In the genomic region with DNA sequence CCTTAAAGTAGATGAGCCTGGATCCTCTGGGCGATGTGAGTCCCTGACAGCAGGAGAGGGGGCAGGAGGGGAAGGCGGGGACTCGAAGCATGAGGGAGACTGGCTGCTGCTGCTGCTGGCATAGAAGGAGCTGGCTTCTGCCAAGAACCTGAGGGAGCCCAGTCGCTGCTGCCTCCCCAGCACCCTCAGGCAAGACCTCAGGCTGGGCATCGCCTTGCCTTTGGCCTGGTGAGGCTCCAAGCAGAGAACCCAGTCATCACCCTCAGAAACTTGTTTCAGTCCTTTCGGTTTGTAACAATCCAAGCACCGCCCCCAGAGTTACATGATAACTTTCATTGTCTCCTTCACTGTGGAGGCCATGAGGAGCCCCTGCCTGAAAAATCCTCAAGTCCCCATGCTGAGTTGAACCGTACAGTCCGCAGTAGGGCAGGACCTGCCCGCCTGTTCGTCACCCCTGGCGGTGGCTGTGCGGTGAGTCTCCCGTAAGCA, we compare ENCODE assay signal across 10 cellular contexts. TPM values are rescaled to one million over a fixed set of nuclear protein-coding genes. Genes with fewer than 3 reads are reported as not detected.
A peak's percentile ranks its signal among the peaks of the same experiment; 100 is the strongest.
DNase-seq lines count a peak whose midpoint lies in the region; ATAC-seq, FAIRE-seq and TF ChIP-seq lines count a peak whose summit lies in the region.
"Had no signal": no experiment of that assay in that cellular context is flagged by ENCODE, and none has a peak within 500 bp of the region (broad histone marks: within the 10 kb centered on the region; RNA-seq: fewer than 3 reads in every experiment).

No MANE protein-coding gene starts in this region.

- no peak for TF ChIP-seq EP300 in K562 (IDR thresholded peaks at IDR 0.05; ENCODE audit: low read length)

- H3K9ac ChIP-seq in K562 (ENCODE audit: insufficient read depth in 1 of 2, low read depth in 2 of 2, low read length in 2 of 2) = no peak overlapping the region; a peak in 1 of 4 replicates

- no peak for FAIRE-seq in K562 (lab: Jason Lieb, UNC)
- FAIRE-seq: A204.1 had no signal

- BruUV-seq in K562 (replicated peaks; lab: Mats Ljungman, UMichigan) = no TSS peak

- POLR2A ChIA-PET in K562 (lab: Yijun Ruan, JAX) = interaction anchor here (0.8 to 1.5 kb wide), 3 partner anchors 10 to 14 kb away, joined by 3 to 4 read pairs (median 3); no protein-coding TSS in a partner anchor

- 7% methylated on average over 14 of the region's 14 CpGs for WGBS in K562 (ENCODE audit: insufficient coverage, low coverage, missing lambda C conversion rate)

- H2AFZ ChIP-seq in K562 (ENCODE audit: low read depth, low read length) = peak overlapping the region; percentile 36; the same call in 1 of the 2 replicates

- no peaks in the 10 kb centered on the region for H3K9me1 ChIP-seq in K562 (ENCODE audit: control insufficient read depth, insufficient read depth, low read length)

- H3K27ac ChIP-seq in K562 (ENCODE audit: extremely low read depth, low read depth, low read length) = no peak overlapping the region

- TF ChIP-seq CTCF in K562 (IDR thresholded peaks at IDR 0.05 in 2 of 3, conservative IDR thresholded peaks at IDR 0.05 in 1 of 3; ENCODE audit: insufficient read depth in 2 of 3, low read depth in 1 of 3, low read length in 3 of 3) = no peak
- no peak for TF ChIP-seq CTCF in type B pancreatic cell (conservative IDR thresholded peaks at IDR 0.05)

- no peaks in the 10 kb centered on the region for H3K36me3 ChIP-seq in K562 (ENCODE audit: control insufficient read depth, insufficient read depth, low read length)

- H3K4me1 Mint-ChIP-seq in type B pancreatic cell (ENCODE audit: unreplicated experiment) = peaks cover 10% of the 10 kb centered on the region

- TF ChIP-seq RAD21 in K562 (CRISPR knock-in tag; conservative IDR thresholded peaks at IDR 0.05 in 1 of 2, IDR thresholded peaks at IDR 0.05 in 1 of 2) = no peak

- no peaks in the 10 kb centered on the region for H3K79me2 ChIP-seq in K562 (ENCODE audit: control insufficient read depth, insufficient read depth, low read length)

- peaks cover 0 to 14% of the 10 kb centered on the region in 2 experiments; a peak in 1 of 5 replicates for H3K4me1 ChIP-seq in K562 (replicated peaks in 1 of 2; ENCODE audit: control insufficient read depth in 2 of 2, insufficient read depth in 2 of 2, low read length in 2 of 2)

- in situ Hi-C loops in K562 (cut with MboI) = no loop called here

- intact Hi-C loops in K562 (cut with micrococcal nuclease) = no loop called here

- peaks cover 3% of the 10 kb centered on the region for H3K9me3 Mint-ChIP-seq in type B pancreatic cell

- no peaks in the 10 kb centered on the region for H3K36me3 Mint-ChIP-seq in type B pancreatic cell

- peak; percentile 77 for ATAC-seq in K562
- no peak for ATAC-seq in GM21717 (IDR thresholded peaks at IDR 0.05; ENCODE audit: unreplicated experiment)
- ATAC-seq in esophagus mucosa = no peak

- DNase-seq in NCI-H1417 (lab: John Stamatoyannopoulos, UW) = peak; percentile 32 to 70 (median 37)
- no peak for DNase-seq in NCI-H1417 treated with DMSO at 0.1 percent for 48 hours (lab: John Stamatoyannopoulos, UW)
- no peak for DNase-seq in K562 (ENCODE audit: extremely low read depth in 1 of 4, low spot score in 3 of 4)
- DNase-seq in kidney tubule cell (ENCODE audit: low spot score) = peak; percentile 13
- DNase-seq in type B pancreatic cell (ENCODE audit: extremely low spot score, unreplicated experiment) = peak; percentile 66
- no peak for DNase-seq in SHP77 treated with DMSO at 0.1 percent for 48 hours (lab: John Stamatoyannopoulos, UW)
- DNase-seq: activated CD4-positive, alpha-beta T cell treated with anti-CD3 and anti-CD28 coated beads for 48 hours had no signal

- H3K4me3 ChIP-seq in K562 = no peak overlapping the region

- H3K27ac Mint-ChIP-seq in type B pancreatic cell = no peak overlapping the region

- H4K20me1 ChIP-seq in K562 (replicated peaks; ENCODE audit: control insufficient read depth, insufficient read depth, low read length) = no peaks in the 10 kb centered on the region; the same call in 1 of the 2 replicates

- H3K9me3 ChIP-seq in K562 (replicated peaks; ENCODE audit: control insufficient read depth, insufficient read depth, low read depth, low read length) = 0 out of 2 replicates have a peak, but pooled peaks cover 4% of the 10 kb centered on the region

- peaks cover 8% of the 10 kb centered on the region for H3K27me3 Mint-ChIP-seq in type B pancreatic cell

- peak overlapping the region; percentile 71 for H3K4me3 Mint-ChIP-seq in type B pancreatic cell

- CTCF ChIA-PET in K562 (lab: Yijun Ruan, JAX; ENCODE audit: low intra/inter-chr PET ratio) = no interaction called here

- peaks cover 22 to 64% of the 10 kb centered on the region in 2 experiments for H3K27me3 ChIP-seq in K562 (ENCODE audit: control insufficient read depth in 2 of 2, insufficient read depth in 2 of 2, low read length in 2 of 2)

- no peak overlapping the region; the same call in none of the 2 replicates for H3K4me2 ChIP-seq in K562 (ENCODE audit: insufficient read depth, low read length)

- TF ChIP-seq POLR2A in K562 (conservative IDR thresholded peaks at IDR 0.05) = no peak

TF ChIP-seq in K562, 482 proteins besides CTCF, POLR2A, EP300 and RAD21:
- TF ChIP-seq SMAD3 (CRISPR knock-in tag; conservative IDR thresholded peaks at IDR 0.05) (no peak), ZNF212 (CRISPR knock-in tag; IDR thresholded peaks at IDR 0.05) (no peak), C11orf30 (IDR thresholded peaks at IDR 0.05; ENCODE audit: low read depth) (no peak), CC2D1A (IDR thresholded peaks at IDR 0.05) (no peak), GABPA (tag; conservative IDR thresholded peaks at IDR 0.05; ENCODE audit: low read depth) (no peak), BRD4 (IDR thresholded peaks at IDR 0.05) (no peak), DNMT1 (IDR thresholded peaks at IDR 0.05) (no peak), ZNF76 (CRISPR knock-in tag; IDR thresholded peaks at IDR 0.05; ENCODE audit: borderline replicate concordance) (no peak)
TF ChIP-seq in K562: peak in this region for 0.

RNA-seq across cellular contexts. Expression of gene POFUT2, which starts 38.8 kb away (rescaled TPM):
- total RNA-seq in K562 (2011; cell fraction: chromatin; rRNA removed; ENCODE audit: low replicate concordance) = 120 and 232 TPM in 2 replicates
- total RNA-seq in K562 (2011; cell fraction: nucleolus; rRNA removed) = 126 and 138 TPM in 2 replicates
- total RNA-seq in K562 (2011; cell fraction: nucleoplasm; rRNA removed) = 113 and 131 TPM in 2 replicates
- total RNA-seq in K562 (2014; rRNA removed) (11.0 and 16.7 TPM in 2 replicates), K562 (2014; rRNA removed; fragmentation: Illumina TruSeq; extraction: Trizol) (7.6 and 9.2 TPM in 2 replicates), K562 (2015; rRNA removed; fragmentation: Illumina TruSeq; extraction: Trizol) (9.2 and 9.5 TPM in 2 replicates), K562 (2021) (24.2 and 24.6 TPM in 2 replicates), type B pancreatic cell (ENCODE audit: low replicate concordance) (42.5 and 52.8 TPM in 2 replicates), esophagus mucosa (6.2 TPM)
- polyA plus RNA-seq in K562 (2011; rRNA removed) (15.6 and 25.2 TPM in 2 replicates), K562 (2014; fragmentation: Illumina TruSeq; extraction: Trizol) (18.0 and 21.0 TPM in 2 replicates), K562 (2014; fragmentation: Nextera tagmentation; extraction: Ambion mirVana) (1 to 10 TPM; 1.1 to 2.9 TPM), K562 (2014; rRNA removed) (18.3 and 21.2 TPM in 2 replicates)
- polyA plus RNA-seq in K562 (2011; cell fraction: cytosol; rRNA removed) = 9.5 and 12.5 TPM in 2 replicates
- polyA plus RNA-seq in K562 (2011; cell fraction: nucleus; rRNA removed) = 152 and 163 TPM in 2 replicates
- polyA plus RNA-seq in K562 (2012) = 16.7 and 35.4 TPM in 2 replicates
- polyA minus RNA-seq in K562 (2011; rRNA and poly(A)+ RNA removed) = 6.4 and 6.5 TPM in 2 replicates
- 3.6 and 8.4 TPM in 2 replicates for polyA minus RNA-seq in K562 (2011; cell fraction: cytosol; rRNA and poly(A)+ RNA removed)
- 33.5 and 49.3 TPM in 2 replicates for polyA minus RNA-seq in K562 (2011; cell fraction: nucleus; rRNA and poly(A)+ RNA removed)

Comparison
In these comparisons a context has a peak if more than half of its experiments do, and no peak if none do; other contexts are left out.
1. DNase-seq: peak in NCI-H1417 (3 of 3), kidney tubule cell (single experiment) and type B pancreatic cell (single experiment); none in NCI-H1417 treated with DMSO at 0.1 percent for 48 hours (single experiment), K562 (0 of 4) and SHP77 treated with DMSO at 0.1 percent for 48 hours (single experiment).